ENCODE assay signal across 7 cellular contexts in the genomic region with DNA sequence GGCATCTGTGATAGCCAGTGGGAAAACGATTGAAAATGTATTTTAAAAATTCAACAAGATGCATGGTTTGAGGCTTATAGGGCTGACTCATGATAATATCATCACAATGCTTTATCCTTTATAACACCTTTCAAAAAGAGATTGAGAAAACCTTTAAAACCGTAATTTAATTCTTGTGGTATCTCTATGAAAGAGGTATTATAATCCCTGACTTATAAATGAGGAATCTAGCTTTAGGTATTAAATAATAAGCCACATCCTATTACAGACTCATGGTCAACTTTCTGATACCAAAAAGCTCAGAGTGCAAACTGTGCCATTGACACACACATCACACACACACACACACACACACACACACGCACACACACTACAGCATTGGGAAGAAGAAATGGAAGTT.
"Had no signal": no experiment of that assay in that cellular context is flagged by ENCODE, and none has a peak within 500 bp of the region (broad histone marks: within the 10 kb centered on the region; RNA-seq: fewer than 3 reads in every experiment).

No MANE protein-coding gene starts in this region.

- H3K27ac Mint-ChIP-seq: GM23338, H9 had no signal

- ATAC-seq: GM23338 had no signal

- DNase-seq: H9, HCEC 1CT, IMR-90 had no signal

- H3K4me3 Mint-ChIP-seq: GM23338, H9 had no signal

- H3K4me3 ChIP-seq: GM23338 had no signal

- H2AFZ ChIP-seq: GM23338 had no signal

- H3K9me3 Mint-ChIP-seq: GM23338, H9 had no signal

- H3K4me2 ChIP-seq: GM23338 had no signal

- FAIRE-seq: H1, H54, HTR-8/SVneo had no signal
